ENCODE assay signal across 9 cellular contexts in genomic region chr12:6899837-6900519, GRCh38. TPM values are rescaled to one million over a fixed set of nuclear protein-coding genes. Genes with fewer than 3 reads are reported as not detected.
DNase-seq lines count a peak whose midpoint lies in the region; ATAC-seq, FAIRE-seq and TF ChIP-seq lines count a peak whose summit lies in the region.
"Had no signal": no experiment of that assay in that cellular context is flagged by ENCODE, and none has a peak within 500 bp of the region (broad histone marks: within the 10 kb centered on the region; RNA-seq: fewer than 3 reads in every experiment).

No MANE protein-coding gene starts in this region.

- H4K20me1 ChIP-seq in HCT116 (ENCODE audit: insufficient read depth), result no peaks in the 10 kb centered on the region
- no peaks in the 10 kb centered on the region for H4K20me1 ChIP-seq in endothelial cell of umbilical vein (replicated peaks; ENCODE audit: control insufficient read depth, extremely low read depth, insufficient read depth, low read length)

- H3K27ac ChIP-seq in HCT116 (ENCODE audit: low read depth, low read length) (no peak overlapping the region), endothelial cell of umbilical vein (ENCODE audit: insufficient read depth, low read depth, low read length) (no peak overlapping the region), RWPE1 (no peak overlapping the region)

- POLR2A ChIA-PET in HCT116 (lab: Charles Lee) (no interaction called here), endothelial cell of umbilical vein (lab: Charles Lee) (no interaction called here), RWPE1 (lab: Yijun Ruan, JAX; ENCODE audit: low non-redundant PET) (no interaction called here)

- H3K4me1 ChIP-seq in HCT116 (ENCODE audit: control insufficient read depth in 1 of 2, insufficient read depth in 2 of 2, low read length in 2 of 2) (peaks cover 8 to 24% of the 10 kb centered on the region in 2 experiments), endothelial cell of umbilical vein (ENCODE audit: control insufficient read depth, extremely low read depth, insufficient read depth, low read length) (peaks cover 5% of the 10 kb centered on the region)

- no peak for TF ChIP-seq RAD21 in HCT116 (IDR thresholded peaks at IDR 0.05; ENCODE audit: low read depth)

- RAD21 ChIA-PET in HCT116 (lab: Charles Lee; ENCODE audit: low non-redundant PET in 1 of 2, low total read pairs in 2 of 2, uncharacterized antibody in 2 of 2, unreplicated experiment in 2 of 2), result no interaction called here

- CTCF ChIA-PET in HCT116 (lab: Charles Lee) (interaction anchor here (1.1 kb wide), 1 partner anchor 28 kb away, joined by 3 read pairs; no protein-coding TSS in a partner anchor), endothelial cell of umbilical vein (lab: Charles Lee) (interaction anchor here (1.1 to 2.6 kb wide), 4 partner anchors 9 to 31 kb away, joined by 4 to 8 read pairs (median 6); partner anchors contain the start of gene SPSB2), RWPE1 (lab: Yijun Ruan, JAX) (interaction anchor here (0.7 to 1.5 kb wide), 2 partner anchors 11 to 28 kb away, joined by 3 read pairs; partner anchors contain the start of gene SPSB2)

- H3K9me2 ChIP-seq in HCT116 (ENCODE audit: insufficient read depth), result no peaks in the 10 kb centered on the region

- H3K4me2 ChIP-seq in HCT116 (ENCODE audit: low read length) (0 out of 2 replicates have a peak overlapping the region, but pooled peaks have one; percentile 8), endothelial cell of umbilical vein (ENCODE audit: insufficient read depth, low read length) (no peak overlapping the region)

- ATAC-seq in HCT116 (no peak), HG03378 (IDR thresholded peaks at IDR 0.05; ENCODE audit: unreplicated experiment) (no peak), HG03135 (IDR thresholded peaks at IDR 0.05; ENCODE audit: unreplicated experiment) (no peak)

- H3K9ac ChIP-seq in HCT116 (ENCODE audit: low read length) (no peak overlapping the region), endothelial cell of umbilical vein (replicated peaks; ENCODE audit: extremely low read depth, insufficient read depth, low read length) (no peak overlapping the region)

- H2AFZ ChIP-seq in HCT116 (ENCODE audit: low read depth, low read length, poor library complexity, severe bottlenecking) (no peak overlapping the region), endothelial cell of umbilical vein (ENCODE audit: low read depth, low read length) (no peak overlapping the region)

- H3K9me1 ChIP-seq in endothelial cell of umbilical vein (replicated peaks; ENCODE audit: control insufficient read depth, extremely low read depth, insufficient read depth, low read length), result no peaks in the 10 kb centered on the region

- no peaks in the 10 kb centered on the region for H3K27me3 ChIP-seq in HCT116 (ENCODE audit: insufficient read depth, low read length)
- no peaks in the 10 kb centered on the region for H3K27me3 ChIP-seq in endothelial cell of umbilical vein (ENCODE audit: control insufficient read depth in 2 of 2, insufficient read depth in 2 of 2, low read length in 2 of 2)

- H3K36me3 ChIP-seq in HCT116 (ENCODE audit: control insufficient read depth in 1 of 2, insufficient read depth in 2 of 2, low read length in 2 of 2) (no peaks in the 10 kb centered on the region), endothelial cell of umbilical vein (ENCODE audit: control insufficient read depth in 2 of 2, extremely low read depth in 1 of 2, insufficient read depth in 2 of 2, low read length in 2 of 2) (no peaks in the 10 kb centered on the region)

- H3K4me3 ChIP-seq in HCT116 (replicated peaks in 1 of 2; ENCODE audit: low read depth in 1 of 2, low read length in 2 of 2) (no peak overlapping the region), endothelial cell of umbilical vein (replicated peaks in 1 of 3; ENCODE audit: insufficient read depth in 1 of 3, low read depth in 1 of 3, low read length in 3 of 3) (no peak overlapping the region)

- no peak for TF ChIP-seq CTCF in HCT116 (IDR thresholded peaks at IDR 0.05 in 2 of 3, conservative IDR thresholded peaks at IDR 0.05 in 1 of 3; ENCODE audit: borderline replicate concordance in 1 of 3, insufficient read depth in 1 of 3, low read depth in 2 of 3, low read length in 2 of 3)
- no peak for TF ChIP-seq CTCF in endothelial cell of umbilical vein (IDR thresholded peaks at IDR 0.05; ENCODE audit: extremely low read depth in 1 of 2, insufficient read depth in 1 of 2, low read depth in 1 of 2, low read length in 2 of 2)
- no peak for TF ChIP-seq CTCF in RWPE1 (conservative IDR thresholded peaks at IDR 0.05; ENCODE audit: low read depth)
- no peak for TF ChIP-seq CTCF in GM20000 (IDR thresholded peaks at IDR 0.05; ENCODE audit: extremely low read depth, missing control alignments)

- H3K79me2 ChIP-seq in HCT116 (ENCODE audit: insufficient read depth, low read length) (no peaks in the 10 kb centered on the region), endothelial cell of umbilical vein (ENCODE audit: control insufficient read depth, insufficient read depth, low read length) (no peaks in the 10 kb centered on the region)

- peak; percentile 89 for FAIRE-seq in endothelial cell of umbilical vein (lab: Jason Lieb, UNC)

- dilution Hi-C loops in endothelial cell of umbilical vein (cut with MboI; ENCODE audit: extremely low pct_ligation_motif_present, low sequenced_read_pairs), result no loop called here

- BruUV-seq in HCT116 (replicated peaks; lab: Mats Ljungman, UMichigan) (no TSS peak), endothelial cell of umbilical vein (replicated peaks; lab: Mats Ljungman, UMichigan) (no TSS peak)

- no peak for TF ChIP-seq POLR2A in HCT116 (IDR thresholded peaks at IDR 0.05; ENCODE audit: borderline replicate concordance, extremely low read depth, insufficient read depth, insufficient read length)
- no peak for TF ChIP-seq POLR2A in endothelial cell of umbilical vein (IDR thresholded peaks at IDR 0.05; ENCODE audit: low read depth, low read length)

- no peaks in the 10 kb centered on the region for H3K9me3 ChIP-seq in HCT116 (ENCODE audit: control insufficient read depth in 1 of 2, insufficient read depth in 1 of 2, low read depth in 1 of 2, low read length in 2 of 2)
- H3K9me3 ChIP-seq in endothelial cell of umbilical vein (replicated peaks; ENCODE audit: control insufficient read depth, insufficient read depth, low read length), result no peaks in the 10 kb centered on the region

- no peak for DNase-seq in HCT116 (ENCODE audit: low read depth, low spot score)
- DNase-seq in NCI-H748 treated with DMSO at 0.1 percent for 48 hours (lab: John Stamatoyannopoulos, UW), result peak; percentile 23
- DNase-seq in endothelial cell of umbilical vein (ENCODE audit: low read depth, low spot score), result peak; percentile 78
- peak; percentile 83 for DNase-seq in pons (ENCODE audit: low spot score)
- DNase-seq in RWPE1 (ENCODE audit: low spot score), result no peak
- no peak for DNase-seq in GM20000 (ENCODE audit: low spot score)
- DNase-seq: NCI-H446 treated with DMSO at 0.1 percent for 48 hours had no signal

- intact Hi-C loops in HCT116 (cut with micrococcal nuclease) (no loop called here), endothelial cell of umbilical vein (cut with micrococcal nuclease) (no loop called here)

RNA-seq across cellular contexts. Expression of gene LRRC23, which starts 4.6 kb away (rescaled TPM):
- total RNA-seq in HCT116 (2021; ENCODE audit: unreplicated experiment), result 8.0 TPM
- 11.4 TPM in 2 replicates for polyA plus RNA-seq in HCT116 (2012)
- total RNA-seq in endothelial cell of umbilical vein, result 2.7 and 3.5 TPM in 2 replicates
- 2.8 and 3.1 TPM in 2 replicates for polyA plus RNA-seq in endothelial cell of umbilical vein
- polyA plus RNA-seq in endothelial cell of umbilical vein (2011; cell fraction: cytosol; rRNA removed), result 3.4 and 3.5 TPM in 2 replicates
- polyA plus RNA-seq in endothelial cell of umbilical vein (2011; cell fraction: nucleus; rRNA removed), result 3.9 and 4.6 TPM in 2 replicates
- 4.6 and 4.7 TPM in 2 replicates for polyA plus RNA-seq in endothelial cell of umbilical vein (2012)
- polyA minus RNA-seq in endothelial cell of umbilical vein, result 3.6 and 4.6 TPM in 2 replicates
- 2.2 TPM for polyA minus RNA-seq in endothelial cell of umbilical vein (2011; cell fraction: cytosol; rRNA and poly(A)+ RNA removed)
- polyA minus RNA-seq in endothelial cell of umbilical vein (2011; cell fraction: nucleus; rRNA and poly(A)+ RNA removed), result 1.7 and 2.9 TPM in 2 replicates

RNA-seq across cellular contexts. Expression of gene ENO2, which starts 14.4 kb away (rescaled TPM):
- total RNA-seq in HCT116 (2021; ENCODE audit: unreplicated experiment), result 117 TPM
- 312 and 352 TPM in 2 replicates for polyA plus RNA-seq in HCT116 (2012)
- 13.8 and 18.6 TPM in 2 replicates for total RNA-seq in endothelial cell of umbilical vein
- polyA plus RNA-seq in endothelial cell of umbilical vein, result 9.1 and 11.4 TPM in 2 replicates
- 11.0 and 11.2 TPM in 2 replicates for polyA plus RNA-seq in endothelial cell of umbilical vein (2011; cell fraction: cytosol; rRNA removed)
- 35.7 and 41.5 TPM in 2 replicates for polyA plus RNA-seq in endothelial cell of umbilical vein (2011; cell fraction: nucleus; rRNA removed)
- 18.1 and 20.0 TPM in 2 replicates for polyA plus RNA-seq in endothelial cell of umbilical vein (2012)
- 10.4 and 13.6 TPM in 2 replicates for polyA minus RNA-seq in endothelial cell of umbilical vein
- polyA minus RNA-seq in endothelial cell of umbilical vein (2011; cell fraction: cytosol; rRNA and poly(A)+ RNA removed), result 9.3 TPM
- polyA minus RNA-seq in endothelial cell of umbilical vein (2011; cell fraction: nucleus; rRNA and poly(A)+ RNA removed), result 4.6 TPM in 2 replicates

RNA-seq across cellular contexts. Expression of gene SPSB2, which starts 26.9 kb away (rescaled TPM):
- total RNA-seq in HCT116 (2021; ENCODE audit: unreplicated experiment) (10.0 TPM), endothelial cell of umbilical vein (3.9 and 6.9 TPM in 2 replicates)
- polyA plus RNA-seq in HCT116 (2012), result 7.6 and 9.8 TPM in 2 replicates
- polyA plus RNA-seq in endothelial cell of umbilical vein, result 3.8 and 5.6 TPM in 2 replicates
- polyA plus RNA-seq in endothelial cell of umbilical vein (2011; cell fraction: cytosol; rRNA removed), result 3.0 and 3.6 TPM in 2 replicates
- 1.5 and 1.8 TPM in 2 replicates for polyA plus RNA-seq in endothelial cell of umbilical vein (2011; cell fraction: nucleus; rRNA removed)
- 3.3 and 4.1 TPM in 2 replicates for polyA plus RNA-seq in endothelial cell of umbilical vein (2012)
- 0.79 and 1.0 TPM in 2 replicates for polyA minus RNA-seq in endothelial cell of umbilical vein
- polyA minus RNA-seq in endothelial cell of umbilical vein (2011; cell fraction: cytosol; rRNA and poly(A)+ RNA removed), result 4.4 TPM
- 0.58 and 1.2 TPM in 2 replicates for polyA minus RNA-seq in endothelial cell of umbilical vein (2011; cell fraction: nucleus; rRNA and poly(A)+ RNA removed)

RNA-seq across cellular contexts. Expression of gene ATN1, which starts 27.8 kb away (rescaled TPM):
- total RNA-seq in HCT116 (2021; ENCODE audit: unreplicated experiment) (104 TPM), endothelial cell of umbilical vein (117 and 122 TPM in 2 replicates)
- polyA plus RNA-seq in HCT116 (2012), result 82.2 and 91.6 TPM in 2 replicates
- 46.4 and 47.1 TPM in 2 replicates for polyA plus RNA-seq in endothelial cell of umbilical vein
- polyA plus RNA-seq in endothelial cell of umbilical vein (2011; cell fraction: cytosol; rRNA removed), result 31.7 and 35.8 TPM in 2 replicates
- 134 and 156 TPM in 2 replicates for polyA plus RNA-seq in endothelial cell of umbilical vein (2011; cell fraction: nucleus; rRNA removed)
- polyA plus RNA-seq in endothelial cell of umbilical vein (2012), result 74.8 and 89.8 TPM in 2 replicates
- polyA minus RNA-seq in endothelial cell of umbilical vein, result 24.5 and 37.5 TPM in 2 replicates
- 29.7 TPM for polyA minus RNA-seq in endothelial cell of umbilical vein (2011; cell fraction: cytosol; rRNA and poly(A)+ RNA removed)
- 38.0 and 73.8 TPM in 2 replicates for polyA minus RNA-seq in endothelial cell of umbilical vein (2011; cell fraction: nucleus; rRNA and poly(A)+ RNA removed)

RNA-seq across cellular contexts. Expression of gene TPI1, which starts 32.6 kb away (rescaled TPM):
- 1,068 TPM for total RNA-seq in HCT116 (2021; ENCODE audit: unreplicated experiment)
- polyA plus RNA-seq in HCT116 (2012), result 1,589 and 1,878 TPM in 2 replicates
- total RNA-seq in endothelial cell of umbilical vein, result 643 and 676 TPM in 2 replicates
- 1,816 and 2,057 TPM in 2 replicates for polyA plus RNA-seq in endothelial cell of umbilical vein
- 1,485 and 1,791 TPM in 2 replicates for polyA plus RNA-seq in endothelial cell of umbilical vein (2011; cell fraction: cytosol; rRNA removed)
- 885 and 1,074 TPM in 2 replicates for polyA plus RNA-seq in endothelial cell of umbilical vein (2011; cell fraction: nucleus; rRNA removed)
- 716 and 864 TPM in 2 replicates for polyA plus RNA-seq in endothelial cell of umbilical vein (2012)
- 1,234 and 1,344 TPM in 2 replicates for polyA minus RNA-seq in endothelial cell of umbilical vein
- polyA minus RNA-seq in endothelial cell of umbilical vein (2011; cell fraction: cytosol; rRNA and poly(A)+ RNA removed), result 498 TPM
- 180 and 242 TPM in 2 replicates for polyA minus RNA-seq in endothelial cell of umbilical vein (2011; cell fraction: nucleus; rRNA and poly(A)+ RNA removed)

Comparison
In these comparisons a context has a peak if more than half of its experiments do, and no peak if none do; other contexts are left out.
1. DNase-seq: peak in NCI-H748 treated with DMSO at 0.1 percent for 48 hours (single experiment), endothelial cell of umbilical vein (single experiment) and pons (single experiment); none in HCT116 (single experiment), RWPE1 (single experiment) and GM20000 (single experiment).